8 cellular contexts compared by ENCODE assay signal in the genomic region with DNA sequence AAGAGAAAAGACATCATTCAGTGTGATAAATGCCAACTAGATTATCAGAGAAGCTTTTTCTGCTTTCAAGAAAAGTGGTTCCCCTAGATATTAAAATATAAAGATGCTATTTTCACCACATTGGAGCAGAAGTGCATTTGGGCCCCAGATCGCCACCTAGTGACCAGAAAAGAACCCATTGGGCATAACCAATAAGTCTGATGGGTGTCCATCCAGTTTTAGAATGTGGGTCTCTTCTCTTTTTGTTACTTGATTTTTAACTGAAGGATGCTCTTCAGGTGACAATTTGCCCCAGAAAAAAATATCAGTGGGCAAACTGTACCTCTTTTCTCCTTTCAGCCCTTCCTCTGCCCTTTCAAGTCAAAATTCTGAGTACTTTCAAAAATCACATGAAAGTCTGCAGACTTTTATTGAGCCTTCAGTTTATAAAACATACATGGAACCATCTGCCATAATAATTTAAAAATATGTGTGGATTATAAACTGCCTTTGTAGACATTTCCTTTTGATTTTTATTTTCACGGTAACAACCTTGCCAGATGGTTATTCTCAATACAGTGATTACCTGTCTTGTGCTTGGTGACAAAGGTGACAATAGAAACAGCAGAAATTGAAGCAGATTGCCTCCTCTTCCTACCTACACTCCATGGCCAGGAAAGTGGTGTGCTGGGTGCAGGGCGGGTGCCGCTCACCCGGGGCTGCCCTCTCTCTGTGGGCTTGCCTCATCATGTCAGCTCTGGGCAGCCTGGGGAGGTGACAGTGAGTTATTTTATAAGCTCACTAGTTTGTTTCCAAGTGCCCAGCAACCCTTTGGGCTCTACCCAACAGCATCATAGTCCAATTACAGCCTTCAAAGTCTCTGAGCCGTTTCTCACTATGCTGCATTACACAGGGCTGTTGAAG.
A peak's percentile ranks its signal among the peaks of the same experiment; 100 is the strongest.
DNase-seq lines count a peak whose midpoint lies in the region; ATAC-seq and TF ChIP-seq lines count a peak whose summit lies in the region.

No MANE protein-coding gene starts in this region.

- no peaks in the 10 kb centered on the region for H3K36me3 Mint-ChIP-seq in immature natural killer cell

- no peak for TF ChIP-seq EP300 in suprapubic skin (IDR thresholded peaks at IDR 0.05)

- no peak for ATAC-seq in HG03521 (IDR thresholded peaks at IDR 0.05; ENCODE audit: unreplicated experiment)

- H3K4me3 ChIP-seq in brain microvascular endothelial cell (ENCODE audit: low read depth, low read length) (no peak overlapping the region), suprapubic skin (no peak overlapping the region)

- 64% methylated on average over 6 of the region's 6 CpGs for whole genome bisulfite sequencing in suprapubic skin

- H3K4me1 Mint-ChIP-seq in immature natural killer cell = no peaks in the 10 kb centered on the region

- TF ChIP-seq CTCF in brain microvascular endothelial cell (IDR thresholded peaks at IDR 0.05; ENCODE audit: low read depth, low read length, missing control alignments) (peak; percentile 83), suprapubic skin (IDR thresholded peaks at IDR 0.05) (no peak)

- H3K4me1 ChIP-seq in suprapubic skin = no peaks in the 10 kb centered on the region

- peaks cover 0 to 3% (median 2%) of the 10 kb centered on the region in 3 donors for H3K27me3 Mint-ChIP-seq in immature natural killer cell (ENCODE audit: low read depth in 3 of 3)

- TF ChIP-seq POLR2A in suprapubic skin (IDR thresholded peaks at IDR 0.05) = no peak

- no peaks in the 10 kb centered on the region for H3K36me3 ChIP-seq in brain microvascular endothelial cell (replicated peaks)
- H3K36me3 ChIP-seq in suprapubic skin = no peaks in the 10 kb centered on the region

- in situ Hi-C loops in brain microvascular endothelial cell (cut with HindIII; ENCODE audit: low pct_ligation_motif_present, low sequenced_read_pairs) = no loop called here

- no peaks in the 10 kb centered on the region for H3K27me3 ChIP-seq in brain microvascular endothelial cell (replicated peaks)
- no peaks in the 10 kb centered on the region for H3K27me3 ChIP-seq in suprapubic skin

- H3K9me3 Mint-ChIP-seq in immature natural killer cell = peaks cover 0 to 4% (median 0%) of the 10 kb centered on the region in 6 donors

- no peak overlapping the region for H3K27ac ChIP-seq in brain microvascular endothelial cell
- H3K27ac ChIP-seq in suprapubic skin = no peak overlapping the region

- peak; percentile 8 for DNase-seq in SIG-M5 treated with dmso at 0.1 percent for 504 hours (lab: John Stamatoyannopoulos, UW; ENCODE audit: unreplicated experiment)
- no peak for DNase-seq in SIG-M5 (lab: John Stamatoyannopoulos, UW)
- DNase-seq in HT1080 (ENCODE audit: low read depth) = peak; percentile 29
- peak; percentile 71 for DNase-seq in brain microvascular endothelial cell
- DNase-seq in non-pigmented ciliary epithelial cell (ENCODE audit: low read depth) = peak; percentile 6
- DNase-seq in immature natural killer cell = no peak
- no peak for DNase-seq in suprapubic skin (ENCODE audit: low spot score in 2 of 2)

- H3K27ac Mint-ChIP-seq in immature natural killer cell = no peak overlapping the region

- H3K9me3 ChIP-seq in suprapubic skin = no peaks in the 10 kb centered on the region

- H3K4me3 Mint-ChIP-seq in immature natural killer cell = no peak overlapping the region

Comparison
In these comparisons a context has a peak if more than half of its experiments do, and no peak if none do; other contexts are left out.
1. DNase-seq: peak in SIG-M5 treated with dmso at 0.1 percent for 504 hours (single experiment), HT1080 (single experiment), brain microvascular endothelial cell (single experiment) and non-pigmented ciliary epithelial cell (single experiment); none in SIG-M5 (single experiment), immature natural killer cell (0 of 3) and suprapubic skin (0 of 2).